8 cellular contexts compared by ENCODE assay signal in genomic region chr18:54269924-54270844, GRCh38. TPM values are rescaled to one million over a fixed set of nuclear protein-coding genes. Genes with fewer than 3 reads are reported as not detected.
DNase-seq lines count a peak whose midpoint lies in the region; ATAC-seq and TF ChIP-seq lines count a peak whose summit lies in the region.

No MANE protein-coding gene starts in this region.

- H3K9me3 ChIP-seq in HUES48 (ENCODE audit: control insufficient read depth, insufficient read depth, low read length): no peaks in the 10 kb centered on the region
- no peaks in the 10 kb centered on the region for H3K9me3 ChIP-seq in ascending aorta
- H3K9me3 ChIP-seq in iPS DF 6.9 (ENCODE audit: control insufficient read depth, insufficient read depth, low read length): no peaks in the 10 kb centered on the region
- H3K9me3 ChIP-seq in skeletal muscle satellite cell (replicated peaks; ENCODE audit: low read length): no peaks in the 10 kb centered on the region

- peaks cover 17% of the 10 kb centered on the region for H3K36me3 ChIP-seq in HUES48 (ENCODE audit: control insufficient read depth, insufficient read depth, low read length)
- H3K36me3 ChIP-seq in ascending aorta: peaks cover 0 to 4% of the 10 kb centered on the region in 2 donors
- H3K36me3 ChIP-seq in iPS DF 6.9 (ENCODE audit: control insufficient read depth, insufficient read depth, low read length): no peaks in the 10 kb centered on the region
- H3K36me3 ChIP-seq in skeletal muscle satellite cell (ENCODE audit: insufficient read depth, low read length): no peaks in the 10 kb centered on the region

- peak overlapping the region; percentile 84 for H3K9ac ChIP-seq in HUES48 (ENCODE audit: low read depth, low read length)
- H3K9ac ChIP-seq in skeletal muscle satellite cell (ENCODE audit: low read depth, low read length): peak overlapping the region; percentile 91

- peak overlapping the region; percentile 85 for H3K4me2 ChIP-seq in skeletal muscle satellite cell (ENCODE audit: low read length)

- peak; percentile 40 for ATAC-seq in GM21526 (IDR thresholded peaks at IDR 0.05; ENCODE audit: low FRiP score, unreplicated experiment)

- peak; percentile 22 to 46 (median 39) for TF ChIP-seq CTCF in ascending aorta (IDR thresholded peaks at IDR 0.05)

- peak overlapping the region; percentile 74 for H3K4me3 ChIP-seq in HUES48 (ENCODE audit: low read depth, low read length)
- H3K4me3 ChIP-seq in ascending aorta: peak overlapping the region; percentile 86 to 88
- H3K4me3 ChIP-seq in iPS DF 6.9 (ENCODE audit: low read length): peak overlapping the region; percentile 56; the same call in 1 of the 2 replicates
- H3K4me3 ChIP-seq in skeletal muscle satellite cell (ENCODE audit: low read length): peak overlapping the region; percentile 80

- peaks cover 15% of the 10 kb centered on the region for H3K4me1 ChIP-seq in HUES48 (ENCODE audit: control insufficient read depth, insufficient read depth, low read length)
- peaks cover 0 to 6% of the 10 kb centered on the region in 2 donors for H3K4me1 ChIP-seq in ascending aorta
- no peaks in the 10 kb centered on the region for H3K4me1 ChIP-seq in iPS DF 6.9 (ENCODE audit: control insufficient read depth, insufficient read depth, low read length)
- peaks cover 15% of the 10 kb centered on the region for H3K4me1 ChIP-seq in skeletal muscle satellite cell (ENCODE audit: control insufficient read depth, insufficient read depth, low read length)

- H3K27me3 ChIP-seq in HUES48 (ENCODE audit: control insufficient read depth, insufficient read depth, low read length): no peaks in the 10 kb centered on the region
- no peaks in the 10 kb centered on the region for H3K27me3 ChIP-seq in ascending aorta
- H3K27me3 ChIP-seq in iPS DF 6.9 (ENCODE audit: control insufficient read depth, insufficient read depth, low read length): no peaks in the 10 kb centered on the region
- no peaks in the 10 kb centered on the region for H3K27me3 ChIP-seq in skeletal muscle satellite cell (ENCODE audit: control insufficient read depth, insufficient read depth, low read length)

- intact Hi-C loops in ascending aorta (cut with DNase I): loop anchor here (1.0 to 10.0 kb wide), 3 partner anchors 46 to 125 kb away; partner anchors contain the start of genes C18orf54, MBD2 and STARD6

- in situ Hi-C loops in SK-MEL-5 (cut with HindIII; ENCODE audit: low pct_unique_long_range_greater_than_20kb, low sequenced_read_pairs): no loop called here

- H3K27ac ChIP-seq in HUES48 (ENCODE audit: low read depth, low read length) (peak overlapping the region; percentile 97), ascending aorta (peak overlapping the region; percentile 84 to 93), iPS DF 6.9 (ENCODE audit: low read length) (peak overlapping the region; percentile 3)

- WGBS in iPS DF 6.9 (ENCODE audit: insufficient coverage, insufficient read length): no CpG with 5 or more reads among the region's 25 CpGs

- DNase-seq in Daoy (ENCODE audit: low read depth): peak; percentile 76
- DNase-seq in SK-MEL-5 (ENCODE audit: low read depth, low spot score): peak; percentile 37
- peak in 1 of 2 donors; percentile 76 for DNase-seq in ascending aorta (ENCODE audit: low spot score in 2 of 2)
- DNase-seq in iPS DF 6.9 (ENCODE audit: low read depth, low spot score): no peak
- no peak for DNase-seq in NCI-H187 treated with DMSO at 0.1 percent for 48 hours (lab: John Stamatoyannopoulos, UW)

RNA-seq across cellular contexts. Expression of gene POLI, which starts 0.9 kb away (rescaled TPM):
- 3.6 and 10.5 TPM in 2 replicates for total RNA-seq in Daoy (2014; rRNA removed; shearing (Covaris generic))
- 12.2 and 13.1 TPM in 2 replicates for total RNA-seq in SK-MEL-5 (2014; rRNA removed; shearing (Covaris generic))
- 5.7 and 7.5 TPM in 2 replicates for polyA plus RNA-seq in SK-MEL-5 (2015; cell fraction: cytosol; rRNA removed)
- 133 and 140 TPM in 2 replicates for polyA plus RNA-seq in SK-MEL-5 (2015; cell fraction: nucleus; rRNA removed)
- 14.5 TPM for total RNA-seq in ascending aorta
- total RNA-seq in skeletal muscle satellite cell (2012; rRNA removed): 11.4 and 13.9 TPM in 2 replicates

RNA-seq across cellular contexts. Expression of gene MBD2, which starts 45.7 kb away (rescaled TPM):
- 21.9 and 23.5 TPM in 2 replicates for total RNA-seq in Daoy (2014; rRNA removed; shearing (Covaris generic))
- total RNA-seq in SK-MEL-5 (2014; rRNA removed; shearing (Covaris generic)): 18.3 and 20.0 TPM in 2 replicates
- polyA plus RNA-seq in SK-MEL-5 (2015; cell fraction: cytosol; rRNA removed): 11.4 and 38.7 TPM in 2 replicates
- 8.8 and 12.7 TPM in 2 replicates for polyA plus RNA-seq in SK-MEL-5 (2015; cell fraction: nucleus; rRNA removed)
- total RNA-seq in ascending aorta: 111 TPM
- 21.0 and 21.8 TPM in 2 replicates for total RNA-seq in skeletal muscle satellite cell (2012; rRNA removed)

Comparison
In these comparisons a context has a peak if more than half of its experiments do, and no peak if none do; other contexts are left out.
1. DNase-seq: peak in Daoy (single experiment) and SK-MEL-5 (single experiment); none in iPS DF 6.9 (single experiment) and NCI-H187 treated with DMSO at 0.1 percent for 48 hours (single experiment).
2. H3K27ac ChIP-seq: peak in every context shown above with its lines; median percentile 97 in HUES48; 88 in ascending aorta; 3 in iPS DF 6.9.
3. Peak in every context shown above with its lines, with median percentiles within 50 percentile points of each other: H3K4me3 ChIP-seq.